In the genomic region with DNA sequence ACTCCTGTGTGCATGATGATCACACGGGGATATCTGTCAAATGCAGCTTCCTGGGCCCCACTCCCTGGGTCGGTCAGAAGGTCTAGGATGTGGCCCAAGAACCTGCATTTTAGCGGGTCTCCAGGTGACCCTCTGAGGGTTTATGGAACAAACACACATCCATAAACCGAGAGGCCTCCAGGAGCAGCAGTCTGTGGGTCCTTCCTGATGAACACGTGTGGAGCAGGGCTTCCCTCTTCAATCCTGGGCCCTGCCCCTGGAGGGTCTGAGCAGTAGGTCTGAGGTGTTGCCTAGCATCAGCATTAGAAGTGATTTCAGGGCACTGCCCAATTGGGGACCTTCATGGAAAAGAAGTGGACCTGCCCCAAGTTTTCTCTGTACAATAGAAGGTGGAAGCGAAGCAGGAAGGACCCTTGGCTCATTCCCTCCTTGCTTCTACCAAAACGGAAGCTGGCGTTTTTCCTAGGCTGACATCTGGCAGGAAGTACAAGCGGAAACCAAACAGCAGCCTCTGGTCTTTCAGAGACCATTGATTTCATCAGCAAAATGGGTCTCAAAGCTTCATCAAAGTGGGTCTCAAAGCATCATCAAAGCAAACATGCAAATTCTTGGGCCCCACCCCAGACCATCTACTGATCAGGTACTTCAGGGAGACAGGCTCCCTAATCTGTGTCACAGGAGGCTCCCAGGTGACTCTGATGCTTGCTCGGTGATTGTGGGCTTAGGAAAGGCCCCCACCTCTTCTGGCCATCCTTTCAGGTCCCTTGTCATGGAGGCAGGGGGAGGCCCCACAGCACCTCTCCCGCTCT, we compare ENCODE assay signal across 11 cellular contexts. TPM values are rescaled to one million over a fixed set of nuclear protein-coding genes. Genes with fewer than 3 reads are reported as not detected.
DNase-seq lines count a peak whose midpoint lies in the region; ATAC-seq and TF ChIP-seq lines count a peak whose summit lies in the region.
"Had no signal": no experiment of that assay in that cellular context is flagged by ENCODE, and none has a peak within 500 bp of the region (broad histone marks: within the 10 kb centered on the region; RNA-seq: fewer than 3 reads in every experiment).

No MANE protein-coding gene starts in this region.

- H3K9me3 ChIP-seq in BLaER1 treated with 17β-estradiol and CSF1 and Interleukin-3, amounts not matched to agents 10 nM and 100 nM (replicated peaks in 1 of 11) = no peaks in the 10 kb centered on the region; a peak in 1 of 22 replicates
- H3K9me3 ChIP-seq: esophagus muscularis mucosa had no signal

- ATAC-seq in GM21360 (IDR thresholded peaks at IDR 0.05; ENCODE audit: unreplicated experiment) (peak; percentile 18), HG03159 (IDR thresholded peaks at IDR 0.05; ENCODE audit: unreplicated experiment) (peak; percentile 7), left cardiac atrium (peak; percentile 6 to 54), HG03196 (IDR thresholded peaks at IDR 0.05; ENCODE audit: unreplicated experiment) (no peak)

- peaks cover 0 to 14% (median 0%) of the 10 kb centered on the region in 11 experiments; a peak in 5 of 22 replicates for H3K36me3 ChIP-seq in BLaER1 treated with 17β-estradiol and CSF1 and Interleukin-3, amounts not matched to agents 10 nM and 100 nM
- H3K36me3 ChIP-seq: esophagus muscularis mucosa had no signal

- TF ChIP-seq CTCF in lower leg skin (IDR thresholded peaks at IDR 0.05) = no peak

- 84 to 85% methylated on average over 11 of the region's 11 CpGs for WGBS in lower leg skin, 2 donors

- DNase-seq in left cardiac atrium = no peak
- DNase-seq in activated CD4-positive, CD25-positive, alpha-beta regulatory T cell treated with anti-CD3 and anti-CD28 coated beads, Interleukin-2, amount 50 U/mL, for 72 hours = no peak
- no peak for DNase-seq in lower leg skin (ENCODE audit: low spot score in 2 of 2)
- DNase-seq in activated naive CD4-positive, alpha-beta T cell treated with Interleukin-2 at 50 U/mL for 16 hours = no peak
- DNase-seq: cerebellar nuclear complex, DMS53 had no signal

- peak overlapping the region; percentile 77 to 98 (median 92) for H3K4me2 ChIP-seq in BLaER1 treated with 17β-estradiol and CSF1 and Interleukin-3, amounts not matched to agents 10 nM and 100 nM

- peak overlapping the region in 10 of 11 experiments; percentile 22 to 96 (median 89); a peak in 20 of 22 replicates for H3K27ac ChIP-seq in BLaER1 treated with 17β-estradiol and CSF1 and Interleukin-3, amounts not matched to agents 10 nM and 100 nM

- H3K4me1 ChIP-seq in BLaER1 treated with 17β-estradiol and CSF1 and Interleukin-3, amounts not matched to agents 10 nM and 100 nM = peaks cover 45 to 89% (median 87%) of the 10 kb centered on the region in 10 experiments

- no peaks in the 10 kb centered on the region for H4K20me1 ChIP-seq in BLaER1 treated with 17β-estradiol and CSF1 and Interleukin-3, amounts not matched to agents 10 nM and 100 nM

- H3K9ac ChIP-seq in BLaER1 treated with 17β-estradiol and CSF1 and Interleukin-3, amounts not matched to agents 10 nM and 100 nM = peak overlapping the region in 10 of 11 experiments; percentile 6 to 84 (median 76); a peak in 17 of 22 replicates

- no peaks in the 10 kb centered on the region for H3K27me3 ChIP-seq in BLaER1 treated with 17β-estradiol and CSF1 and Interleukin-3, amounts not matched to agents 10 nM and 100 nM
- H3K27me3 ChIP-seq: esophagus muscularis mucosa had no signal

- intact Hi-C loops in left cardiac atrium (cut with DNase I) = no loop called here
- intact Hi-C loops in lower leg skin (cut with DNase I; ENCODE audit: low total_unique reads) = no loop called here

- TF ChIP-seq POLR2A in lower leg skin (IDR thresholded peaks at IDR 0.05) = no peak

- peak overlapping the region in 7 of 10 experiments; percentile 41 to 61 (median 55); a peak in 15 of 20 replicates for H3K4me3 ChIP-seq in BLaER1 treated with 17β-estradiol and CSF1 and Interleukin-3, amounts not matched to agents 10 nM and 100 nM
- H3K4me3 ChIP-seq in lower leg skin (ENCODE audit: low read depth, poor library complexity, severe bottlenecking) = no peak overlapping the region
- H3K4me3 ChIP-seq: esophagus muscularis mucosa had no signal

RNA-seq across cellular contexts. Expression of gene INO80C, which starts 30.7 kb away (rescaled TPM):
- total RNA-seq in left cardiac atrium = 10 to 100 TPM; 22.9 to 23.5 TPM
- 10 to 100 TPM in 3 of 4 donors, 1 to 10 TPM in 1; 10.0 to 19.8 (median 15.2) TPM for total RNA-seq in lower leg skin
